23 cellular contexts compared by ENCODE assay signal in genomic region chr4:15444879-15445576, GRCh38. TPM values are rescaled to one million over a fixed set of nuclear protein-coding genes. Genes with fewer than 3 reads are reported as not detected.
"Had no signal": no experiment of that assay in that cellular context is flagged by ENCODE, and none has a peak within 500 bp of the region (broad histone marks: within the 10 kb centered on the region; RNA-seq: fewer than 3 reads in every experiment).

No MANE protein-coding gene starts in this region.

- H3K27ac ChIP-seq: ascending aorta, brain microvascular endothelial cell, esophagus muscularis mucosa, gastroesophageal sphincter, transverse colon, vagina had no signal

- H3K9me3 Mint-ChIP-seq: stimulated activated naive B cell treated with anti-CD40 and anti-IgM and Interleukin-4, amounts not matched to agents 10 μg/mL and 1 μg/mL and 100 μg/mL, for 72 hours had no signal

- H3K36me3 ChIP-seq: brain microvascular endothelial cell, esophagus muscularis mucosa, transverse colon, vagina had no signal

- H3K9me3 ChIP-seq: ascending aorta, esophagus muscularis mucosa, gastroesophageal sphincter, transverse colon, vagina had no signal

- DNase-seq: activated T-cell treated with anti-CD3 and anti-CD28 coated beads, Interleukin-2, amount 50 U/mL, for 1 hour; brain microvascular endothelial cell; central memory CD4-positive, alpha-beta T cell; head of caudate nucleus; hypothalamus; left ventricle myocardium superior; occipital lobe; small intestine; stimulated activated CD4-positive, alpha-beta T cell treated with anti-CD3 and anti-CD28 coated beads, Interleukin-15, amount 100 ng/mL, for 24 hours; stimulated activated CD8-positive, alpha-beta memory T cell treated with anti-CD3 and anti-CD28 coated beads, Interleukin-4, amount 100 ng/mL, for 48 hours; stimulated activated naive B cell treated with anti-CD40 and anti-IgM and Interleukin-4, amounts not matched to agents 10 μg/mL and 1 μg/mL and 100 μg/mL, for 72 hours; T-helper 9 cell; transverse colon had no signal

- H3K27me3 ChIP-seq: ascending aorta, brain microvascular endothelial cell, esophagus muscularis mucosa, gastroesophageal sphincter, transverse colon, vagina had no signal

- H3K4me1 Mint-ChIP-seq: neural crest cell, WTC11 had no signal

- H3K27ac Mint-ChIP-seq: stimulated activated naive B cell treated with anti-CD40 and anti-IgM and Interleukin-4, amounts not matched to agents 10 μg/mL and 1 μg/mL and 100 μg/mL, for 72 hours; WTC11 had no signal

- H3K4me3 Mint-ChIP-seq: neural crest cell; stimulated activated naive B cell treated with anti-CD40 and anti-IgM and Interleukin-4, amounts not matched to agents 10 μg/mL and 1 μg/mL and 100 μg/mL, for 72 hours; WTC11 had no signal

- H3K4me3 ChIP-seq: ascending aorta, esophagus muscularis mucosa, gastroesophageal sphincter, transverse colon, vagina had no signal

- H3K4me1 ChIP-seq: ascending aorta, esophagus muscularis mucosa, transverse colon, vagina had no signal

- H3K36me3 Mint-ChIP-seq: stimulated activated naive B cell treated with anti-CD40 and anti-IgM and Interleukin-4, amounts not matched to agents 10 μg/mL and 1 μg/mL and 100 μg/mL, for 72 hours; WTC11 had no signal

- ATAC-seq: activated naive CD4-positive, alpha-beta T cell treated with anti-CD3 and anti-CD28 coated beads, Interleukin-2, amount 50 U/mL, for 72 hours; gastroesophageal sphincter; left ventricle myocardium superior; sciatic nerve; stimulated activated naive B cell treated with anti-CD40 and anti-IgM and Interleukin-4, amounts not matched to agents 10 μg/mL and 1 μg/mL and 100 μg/mL, for 72 hours; WTC11 had no signal

RNA-seq across cellular contexts. Expression of gene C1QTNF7, which starts 17.2 kb away (rescaled TPM):
- total RNA-seq: activated naive CD4-positive, alpha-beta T cell treated with anti-CD3 and anti-CD28 coated beads, Interleukin-2, amount 50 U/mL, for 72 hours; myocyte; neural crest cell; T-helper 1 cell treated with Interleukin-12 subunit alpha and Interleukin-12 subunit beta and Interleukin-4 antibody, amounts not matched to agents 30 ng/mL and 1 ng/mL, for 36 hours had no signal

RNA-seq across cellular contexts. Expression of gene CC2D2A, which starts 24.7 kb away (rescaled TPM):
- total RNA-seq: activated naive CD4-positive, alpha-beta T cell treated with anti-CD3 and anti-CD28 coated beads, Interleukin-2, amount 50 U/mL, for 72 hours; T-helper 1 cell treated with Interleukin-12 subunit alpha and Interleukin-12 subunit beta and Interleukin-4 antibody, amounts not matched to agents 30 ng/mL and 1 ng/mL, for 36 hours had no signal
